7 cellular contexts compared by ENCODE assay signal in genomic region chr20:17939622-17940446, GRCh38. TPM values are rescaled to one million over a fixed set of nuclear protein-coding genes. Genes with fewer than 3 reads are reported as not detected.
DNase-seq lines count a peak whose midpoint lies in the region; ATAC-seq and TF ChIP-seq lines count a peak whose summit lies in the region.

No MANE protein-coding gene starts in this region.

- H3K9me3 Mint-ChIP-seq in activated CD8-positive, alpha-beta T cell treated with anti-CD3 and anti-CD28 coated beads for 36 hours: no peaks in the 10 kb centered on the region
- H3K9me3 Mint-ChIP-seq in naive B cell: no peaks in the 10 kb centered on the region

- no peak overlapping the region for H3K4me3 Mint-ChIP-seq in activated CD8-positive, alpha-beta T cell treated with anti-CD3 and anti-CD28 coated beads for 36 hours
- H3K4me3 Mint-ChIP-seq in naive B cell: no peak overlapping the region

- POLR2A ChIA-PET in activated CD8-positive, alpha-beta T cell treated with anti-CD3 and anti-CD28 coated beads for 36 hours (lab: Charles Lee): interaction anchor here (0.5 kb wide), 1 partner anchor 199 kb away, joined by 3 read pairs; no protein-coding TSS in a partner anchor

- intact Hi-C loops in activated CD8-positive, alpha-beta T cell treated with anti-CD3 and anti-CD28 coated beads for 36 hours (cut with micrococcal nuclease): no loop called here

- peaks cover 28% of the 10 kb centered on the region for H3K36me3 Mint-ChIP-seq in activated CD8-positive, alpha-beta T cell treated with anti-CD3 and anti-CD28 coated beads for 36 hours (ENCODE audit: low read depth)
- H3K36me3 Mint-ChIP-seq in naive B cell: peaks cover 2 to 3% of the 10 kb centered on the region in 2 donors

- ATAC-seq in GM18505 (IDR thresholded peaks at IDR 0.05; ENCODE audit: unreplicated experiment): peak; percentile 5
- peak; percentile 2 for ATAC-seq in HG02852 (IDR thresholded peaks at IDR 0.05; ENCODE audit: unreplicated experiment)
- ATAC-seq in activated CD8-positive, alpha-beta T cell treated with anti-CD3 and anti-CD28 coated beads for 36 hours: no peak
- ATAC-seq in naive B cell (ENCODE audit: low read depth in 2 of 2): no peak

- DNase-seq in activated CD8-positive, alpha-beta T cell treated with anti-CD3 and anti-CD28 coated beads for 36 hours: no peak
- DNase-seq in naive B cell (no peak), amygdala (lab: John Stamatoyannopoulos, UW) (no peak), SIG-M5 (lab: John Stamatoyannopoulos, UW) (no peak), NCI-H1092 treated with DMSO at 0.1 percent for 48 hours (lab: John Stamatoyannopoulos, UW) (no peak)

- CTCF ChIA-PET in activated CD8-positive, alpha-beta T cell treated with anti-CD3 and anti-CD28 coated beads for 36 hours (lab: Charles Lee): interaction anchor here (0.7 to 3.3 kb wide), 22 partner anchors 11 to 434 kb away, joined by 3 to 35 read pairs (median 4); partner anchors contain the start of genes MGME1, RRBP1 and SNX5

- TF ChIP-seq CTCF in activated CD8-positive, alpha-beta T cell treated with anti-CD3 and anti-CD28 coated beads for 36 hours (IDR thresholded peaks at IDR 0.05): no peak

- H3K27me3 Mint-ChIP-seq in activated CD8-positive, alpha-beta T cell treated with anti-CD3 and anti-CD28 coated beads for 36 hours: no peaks in the 10 kb centered on the region
- H3K27me3 Mint-ChIP-seq in naive B cell: no peaks in the 10 kb centered on the region

- peak overlapping the region; percentile 11 for H3K27ac Mint-ChIP-seq in activated CD8-positive, alpha-beta T cell treated with anti-CD3 and anti-CD28 coated beads for 36 hours
- H3K27ac Mint-ChIP-seq in naive B cell: peak overlapping the region; percentile 58 to 87 (median 78)

- TF ChIP-seq POLR2A in GM18505 (IDR thresholded peaks at IDR 0.05; ENCODE audit: borderline replicate concordance, extremely low read depth, insufficient read depth, insufficient read length): no peak

- peaks cover 30% of the 10 kb centered on the region for H3K4me1 Mint-ChIP-seq in activated CD8-positive, alpha-beta T cell treated with anti-CD3 and anti-CD28 coated beads for 36 hours (ENCODE audit: low read depth)
- H3K4me1 Mint-ChIP-seq in naive B cell: peaks cover 17 to 44% (median 27%) of the 10 kb centered on the region in 3 donors

RNA-seq across cellular contexts. Expression of gene SNX5, which starts 28.8 kb away (rescaled TPM):
- total RNA-seq in activated CD8-positive, alpha-beta T cell treated with anti-CD3 and anti-CD28 coated beads for 36 hours: 100 to 1,000 TPM; 222 to 249 TPM
- polyA plus RNA-seq in naive B cell (ENCODE audit: low read depth in 6 of 6): 100 to 1,000 TPM; 102 to 151 (median 122) TPM

RNA-seq across cellular contexts. Expression of gene MGME1, which starts 29.0 kb away (rescaled TPM):
- total RNA-seq in activated CD8-positive, alpha-beta T cell treated with anti-CD3 and anti-CD28 coated beads for 36 hours: 10 to 100 TPM; 28.2 to 30.5 TPM
- 10 to 100 TPM; 16.3 to 99.1 (median 43.2) TPM for polyA plus RNA-seq in naive B cell (ENCODE audit: low read depth in 6 of 6)

Comparison
In these comparisons a context has a peak if more than half of its experiments do, and no peak if none do; other contexts are left out.
1. ATAC-seq: peak in GM18505 (single experiment) and HG02852 (single experiment); none in activated CD8-positive, alpha-beta T cell treated with anti-CD3 and anti-CD28 coated beads for 36 hours (single experiment) and naive B cell (0 of 2).